In the genomic region with DNA sequence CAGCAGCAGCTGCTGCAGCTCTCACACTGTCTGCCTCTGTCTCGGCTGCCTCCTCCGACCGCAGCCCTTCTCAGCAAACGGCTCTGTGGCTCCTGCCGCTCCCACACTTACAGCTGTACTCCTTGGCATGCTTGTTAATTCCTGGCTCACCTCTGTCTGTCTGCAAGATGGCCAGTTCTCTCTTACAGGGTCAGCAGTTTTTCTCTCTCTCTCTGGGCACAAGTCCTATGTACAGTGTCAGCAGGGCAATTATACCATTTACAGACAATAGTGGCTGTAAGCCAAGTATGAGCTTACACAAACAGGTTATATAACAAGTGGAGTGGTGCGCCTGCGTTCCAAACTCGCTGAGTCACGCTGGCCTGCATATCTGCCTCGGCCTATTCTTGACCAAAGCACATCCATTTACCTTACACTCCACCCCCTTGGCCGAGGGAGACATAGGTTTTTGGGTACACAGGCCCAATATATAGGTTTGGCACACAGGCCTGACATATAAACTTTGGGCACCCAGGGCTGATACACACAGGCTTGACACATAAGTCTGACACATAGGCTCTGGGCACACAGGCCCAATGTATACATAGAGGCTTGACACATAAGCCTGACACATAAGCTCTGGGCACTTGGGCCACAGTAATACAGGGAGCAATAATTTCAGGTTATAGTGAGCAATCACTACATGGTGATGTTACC, we compare ENCODE assay signal across 1 cellular context.
A peak's percentile ranks its signal among the peaks of the same experiment; 100 is the strongest.
TF ChIP-seq lines count a peak whose summit lies in the region.

No MANE protein-coding gene starts in this region.

TF ChIP-seq in HepG2, 621 proteins besides CTCF, POLR2A, EP300 and RAD21 (continues in another document):
- TF ChIP-seq JUND (CRISPR knock-in tag; IDR thresholded peaks at IDR 0.05) = no peak
- no peak for TF ChIP-seq ZNF564 (CRISPR knock-in tag; IDR thresholded peaks at IDR 0.05)
- TF ChIP-seq ZNF572 (CRISPR knock-in tag; IDR thresholded peaks at IDR 0.05) = no peak
- peak; percentile 59 for TF ChIP-seq FOSL2 (CRISPR knock-in tag; IDR thresholded peaks at IDR 0.05)
- peak; percentile 100 for TF ChIP-seq ZSCAN31 (CRISPR knock-in tag; IDR thresholded peaks at IDR 0.05; ENCODE audit: low read depth)
- no peak for TF ChIP-seq ZBTB21 (CRISPR knock-in tag; IDR thresholded peaks at IDR 0.05)
- TF ChIP-seq, protein P1, sequence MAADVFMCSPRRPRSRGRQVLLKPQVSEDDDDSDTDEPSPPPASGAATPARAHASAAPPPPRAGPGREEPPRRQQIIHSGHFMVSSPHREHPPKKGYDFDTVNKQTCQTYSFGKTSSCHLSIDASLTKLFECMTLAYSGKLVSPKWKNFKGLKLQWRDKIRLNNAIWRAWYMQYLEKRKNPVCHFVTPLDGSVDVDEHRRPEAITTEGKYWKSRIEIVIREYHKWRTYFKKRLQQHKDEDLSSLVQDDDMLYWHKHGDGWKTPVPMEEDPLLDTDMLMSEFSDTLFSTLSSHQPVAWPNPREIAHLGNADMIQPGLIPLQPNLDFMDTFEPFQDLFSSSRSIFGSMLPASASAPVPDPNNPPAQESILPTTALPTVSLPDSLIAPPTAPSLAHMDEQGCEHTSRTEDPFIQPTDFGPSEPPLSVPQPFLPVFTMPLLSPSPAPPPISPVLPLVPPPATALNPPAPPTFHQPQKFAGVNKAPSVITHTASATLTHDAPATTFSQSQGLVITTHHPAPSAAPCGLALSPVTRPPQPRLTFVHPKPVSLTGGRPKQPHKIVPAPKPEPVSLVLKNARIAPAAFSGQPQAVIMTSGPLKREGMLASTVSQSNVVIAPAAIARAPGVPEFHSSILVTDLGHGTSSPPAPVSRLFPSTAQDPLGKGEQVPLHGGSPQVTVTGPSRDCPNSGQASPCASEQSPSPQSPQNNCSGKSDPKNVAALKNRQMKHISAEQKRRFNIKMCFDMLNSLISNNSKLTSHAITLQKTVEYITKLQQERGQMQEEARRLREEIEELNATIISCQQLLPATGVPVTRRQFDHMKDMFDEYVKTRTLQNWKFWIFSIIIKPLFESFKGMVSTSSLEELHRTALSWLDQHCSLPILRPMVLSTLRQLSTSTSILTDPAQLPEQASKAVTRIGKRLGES (CRISPR knock-in tag; IDR thresholded peaks at IDR 0.05; ENCODE audit: borderline replicate concordance) = no peak
- no peak for TF ChIP-seq SP2 (CRISPR knock-in tag; IDR thresholded peaks at IDR 0.05)
- peak; percentile 51; the same call in 1 of the 2 replicates for TF ChIP-seq NFE2L2 (IDR thresholded peaks at IDR 0.05; ENCODE audit: low read length)
- TF ChIP-seq, protein P2, sequence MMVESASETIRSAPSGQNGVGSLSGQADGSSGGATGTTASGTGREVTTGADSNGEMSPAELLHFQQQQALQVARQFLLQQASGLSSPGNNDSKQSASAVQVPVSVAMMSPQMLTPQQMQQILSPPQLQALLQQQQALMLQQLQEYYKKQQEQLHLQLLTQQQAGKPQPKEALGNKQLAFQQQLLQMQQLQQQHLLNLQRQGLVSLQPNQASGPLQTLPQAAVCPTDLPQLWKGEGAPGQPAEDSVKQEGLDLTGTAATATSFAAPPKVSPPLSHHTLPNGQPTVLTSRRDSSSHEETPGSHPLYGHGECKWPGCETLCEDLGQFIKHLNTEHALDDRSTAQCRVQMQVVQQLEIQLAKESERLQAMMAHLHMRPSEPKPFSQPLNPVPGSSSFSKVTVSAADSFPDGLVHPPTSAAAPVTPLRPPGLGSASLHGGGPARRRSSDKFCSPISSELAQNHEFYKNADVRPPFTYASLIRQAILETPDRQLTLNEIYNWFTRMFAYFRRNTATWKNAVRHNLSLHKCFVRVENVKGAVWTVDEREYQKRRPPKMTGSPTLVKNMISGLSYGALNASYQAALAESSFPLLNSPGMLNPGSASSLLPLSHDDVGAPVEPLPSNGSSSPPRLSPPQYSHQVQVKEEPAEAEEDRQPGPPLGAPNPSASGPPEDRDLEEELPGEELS (CRISPR knock-in tag; IDR thresholded peaks at IDR 0.05) = no peak
- TF ChIP-seq, protein P3, sequence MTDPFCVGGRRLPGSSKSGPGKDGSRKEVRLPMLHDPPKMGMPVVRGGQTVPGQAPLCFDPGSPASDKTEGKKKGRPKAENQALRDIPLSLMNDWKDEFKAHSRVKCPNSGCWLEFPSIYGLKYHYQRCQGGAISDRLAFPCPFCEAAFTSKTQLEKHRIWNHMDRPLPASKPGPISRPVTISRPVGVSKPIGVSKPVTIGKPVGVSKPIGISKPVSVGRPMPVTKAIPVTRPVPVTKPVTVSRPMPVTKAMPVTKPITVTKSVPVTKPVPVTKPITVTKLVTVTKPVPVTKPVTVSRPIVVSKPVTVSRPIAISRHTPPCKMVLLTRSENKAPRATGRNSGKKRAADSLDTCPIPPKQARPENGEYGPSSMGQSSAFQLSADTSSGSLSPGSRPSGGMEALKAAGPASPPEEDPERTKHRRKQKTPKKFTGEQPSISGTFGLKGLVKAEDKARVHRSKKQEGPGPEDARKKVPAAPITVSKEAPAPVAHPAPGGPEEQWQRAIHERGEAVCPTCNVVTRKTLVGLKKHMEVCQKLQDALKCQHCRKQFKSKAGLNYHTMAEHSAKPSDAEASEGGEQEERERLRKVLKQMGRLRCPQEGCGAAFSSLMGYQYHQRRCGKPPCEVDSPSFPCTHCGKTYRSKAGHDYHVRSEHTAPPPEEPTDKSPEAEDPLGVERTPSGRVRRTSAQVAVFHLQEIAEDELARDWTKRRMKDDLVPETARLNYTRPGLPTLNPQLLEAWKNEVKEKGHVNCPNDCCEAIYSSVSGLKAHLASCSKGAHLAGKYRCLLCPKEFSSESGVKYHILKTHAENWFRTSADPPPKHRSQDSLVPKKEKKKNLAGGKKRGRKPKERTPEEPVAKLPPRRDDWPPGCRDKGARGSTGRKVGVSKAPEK (CRISPR knock-in tag; IDR thresholded peaks at IDR 0.05; ENCODE audit: borderline replicate concordance) = no peak
- TF ChIP-seq, protein P4, sequence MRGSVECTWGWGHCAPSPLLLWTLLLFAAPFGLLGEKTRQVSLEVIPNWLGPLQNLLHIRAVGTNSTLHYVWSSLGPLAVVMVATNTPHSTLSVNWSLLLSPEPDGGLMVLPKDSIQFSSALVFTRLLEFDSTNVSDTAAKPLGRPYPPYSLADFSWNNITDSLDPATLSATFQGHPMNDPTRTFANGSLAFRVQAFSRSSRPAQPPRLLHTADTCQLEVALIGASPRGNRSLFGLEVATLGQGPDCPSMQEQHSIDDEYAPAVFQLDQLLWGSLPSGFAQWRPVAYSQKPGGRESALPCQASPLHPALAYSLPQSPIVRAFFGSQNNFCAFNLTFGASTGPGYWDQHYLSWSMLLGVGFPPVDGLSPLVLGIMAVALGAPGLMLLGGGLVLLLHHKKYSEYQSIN (CRISPR knock-in tag; IDR thresholded peaks at IDR 0.05; ENCODE audit: borderline replicate concordance) = no peak
- no peak for TF ChIP-seq ZNF333 (CRISPR knock-in tag; IDR thresholded peaks at IDR 0.05; ENCODE audit: borderline replicate concordance)
- TF ChIP-seq CHCHD3 (CRISPR knock-in tag; IDR thresholded peaks at IDR 0.05) = no peak
- no peak for TF ChIP-seq HDAC6 (IDR thresholded peaks at IDR 0.05; ENCODE audit: low read depth, low read length)
- TF ChIP-seq, protein P5, sequence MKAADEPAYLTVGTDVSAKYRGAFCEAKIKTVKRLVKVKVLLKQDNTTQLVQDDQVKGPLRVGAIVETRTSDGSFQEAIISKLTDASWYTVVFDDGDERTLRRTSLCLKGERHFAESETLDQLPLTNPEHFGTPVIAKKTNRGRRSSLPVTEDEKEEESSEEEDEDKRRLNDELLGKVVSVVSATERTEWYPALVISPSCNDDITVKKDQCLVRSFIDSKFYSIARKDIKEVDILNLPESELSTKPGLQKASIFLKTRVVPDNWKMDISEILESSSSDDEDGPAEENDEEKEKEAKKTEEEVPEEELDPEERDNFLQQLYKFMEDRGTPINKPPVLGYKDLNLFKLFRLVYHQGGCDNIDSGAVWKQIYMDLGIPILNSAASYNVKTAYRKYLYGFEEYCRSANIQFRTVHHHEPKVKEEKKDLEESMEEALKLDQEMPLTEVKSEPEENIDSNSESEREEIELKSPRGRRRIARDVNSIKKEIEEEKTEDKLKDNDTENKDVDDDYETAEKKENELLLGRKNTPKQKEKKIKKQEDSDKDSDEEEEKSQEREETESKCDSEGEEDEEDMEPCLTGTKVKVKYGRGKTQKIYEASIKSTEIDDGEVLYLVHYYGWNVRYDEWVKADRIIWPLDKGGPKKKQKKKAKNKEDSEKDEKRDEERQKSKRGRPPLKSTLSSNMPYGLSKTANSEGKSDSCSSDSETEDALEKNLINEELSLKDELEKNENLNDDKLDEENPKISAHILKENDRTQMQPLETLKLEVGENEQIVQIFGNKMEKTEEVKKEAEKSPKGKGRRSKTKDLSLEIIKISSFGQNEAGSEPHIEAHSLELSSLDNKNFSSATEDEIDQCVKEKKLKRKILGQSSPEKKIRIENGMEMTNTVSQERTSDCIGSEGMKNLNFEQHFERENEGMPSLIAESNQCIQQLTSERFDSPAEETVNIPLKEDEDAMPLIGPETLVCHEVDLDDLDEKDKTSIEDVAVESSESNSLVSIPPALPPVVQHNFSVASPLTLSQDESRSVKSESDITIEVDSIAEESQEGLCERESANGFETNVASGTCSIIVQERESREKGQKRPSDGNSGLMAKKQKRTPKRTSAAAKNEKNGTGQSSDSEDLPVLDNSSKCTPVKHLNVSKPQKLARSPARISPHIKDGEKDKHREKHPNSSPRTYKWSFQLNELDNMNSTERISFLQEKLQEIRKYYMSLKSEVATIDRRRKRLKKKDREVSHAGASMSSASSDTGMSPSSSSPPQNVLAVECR (CRISPR knock-in tag; IDR thresholded peaks at IDR 0.05; ENCODE audit: borderline replicate concordance) = 0 out of 2 replicates have a peak, but pooled peaks have one; percentile 15
- no peak for TF ChIP-seq AHR (CRISPR knock-in tag; IDR thresholded peaks at IDR 0.05)
- no peak for TF ChIP-seq TOPORS (CRISPR knock-in tag; IDR thresholded peaks at IDR 0.05)
- TF ChIP-seq, protein P6, sequence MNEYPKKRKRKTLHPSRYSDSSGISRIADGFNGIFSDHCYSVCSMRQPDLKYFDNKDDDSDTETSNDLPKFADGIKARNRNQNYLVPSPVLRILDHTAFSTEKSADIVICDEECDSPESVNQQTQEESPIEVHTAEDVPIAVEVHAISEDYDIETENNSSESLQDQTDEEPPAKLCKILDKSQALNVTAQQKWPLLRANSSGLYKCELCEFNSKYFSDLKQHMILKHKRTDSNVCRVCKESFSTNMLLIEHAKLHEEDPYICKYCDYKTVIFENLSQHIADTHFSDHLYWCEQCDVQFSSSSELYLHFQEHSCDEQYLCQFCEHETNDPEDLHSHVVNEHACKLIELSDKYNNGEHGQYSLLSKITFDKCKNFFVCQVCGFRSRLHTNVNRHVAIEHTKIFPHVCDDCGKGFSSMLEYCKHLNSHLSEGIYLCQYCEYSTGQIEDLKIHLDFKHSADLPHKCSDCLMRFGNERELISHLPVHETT (CRISPR knock-in tag; conservative IDR thresholded peaks at IDR 0.05) = no peak
- TF ChIP-seq NRL (CRISPR knock-in tag; IDR thresholded peaks at IDR 0.05; ENCODE audit: borderline replicate concordance) = no peak
- TF ChIP-seq, protein P7, sequence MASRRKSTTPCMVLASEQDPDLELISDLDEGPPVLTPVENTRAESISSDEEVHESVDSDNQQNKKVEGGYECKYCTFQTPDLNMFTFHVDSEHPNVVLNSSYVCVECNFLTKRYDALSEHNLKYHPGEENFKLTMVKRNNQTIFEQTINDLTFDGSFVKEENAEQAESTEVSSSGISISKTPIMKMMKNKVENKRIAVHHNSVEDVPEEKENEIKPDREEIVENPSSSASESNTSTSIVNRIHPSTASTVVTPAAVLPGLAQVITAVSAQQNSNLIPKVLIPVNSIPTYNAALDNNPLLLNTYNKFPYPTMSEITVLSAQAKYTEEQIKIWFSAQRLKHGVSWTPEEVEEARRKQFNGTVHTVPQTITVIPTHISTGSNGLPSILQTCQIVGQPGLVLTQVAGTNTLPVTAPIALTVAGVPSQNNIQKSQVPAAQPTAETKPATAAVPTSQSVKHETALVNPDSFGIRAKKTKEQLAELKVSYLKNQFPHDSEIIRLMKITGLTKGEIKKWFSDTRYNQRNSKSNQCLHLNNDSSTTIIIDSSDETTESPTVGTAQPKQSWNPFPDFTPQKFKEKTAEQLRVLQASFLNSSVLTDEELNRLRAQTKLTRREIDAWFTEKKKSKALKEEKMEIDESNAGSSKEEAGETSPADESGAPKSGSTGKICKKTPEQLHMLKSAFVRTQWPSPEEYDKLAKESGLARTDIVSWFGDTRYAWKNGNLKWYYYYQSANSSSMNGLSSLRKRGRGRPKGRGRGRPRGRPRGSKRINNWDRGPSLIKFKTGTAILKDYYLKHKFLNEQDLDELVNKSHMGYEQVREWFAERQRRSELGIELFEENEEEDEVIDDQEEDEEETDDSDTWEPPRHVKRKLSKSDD (CRISPR knock-in tag; IDR thresholded peaks at IDR 0.05; ENCODE audit: low read depth) = no peak
- TF ChIP-seq CREB1 (IDR thresholded peaks at IDR 0.05) = no peak
- TF ChIP-seq CREB1 (CRISPR knock-in tag; IDR thresholded peaks at IDR 0.05) = no peak
- no peak for TF ChIP-seq MLLT10 (CRISPR knock-in tag; IDR thresholded peaks at IDR 0.05)
- TF ChIP-seq SOX5 (CRISPR knock-in tag; IDR thresholded peaks at IDR 0.05; ENCODE audit: borderline replicate concordance) = peak; percentile 32; the same call in 1 of the 2 replicates
- TF ChIP-seq, protein P8, sequence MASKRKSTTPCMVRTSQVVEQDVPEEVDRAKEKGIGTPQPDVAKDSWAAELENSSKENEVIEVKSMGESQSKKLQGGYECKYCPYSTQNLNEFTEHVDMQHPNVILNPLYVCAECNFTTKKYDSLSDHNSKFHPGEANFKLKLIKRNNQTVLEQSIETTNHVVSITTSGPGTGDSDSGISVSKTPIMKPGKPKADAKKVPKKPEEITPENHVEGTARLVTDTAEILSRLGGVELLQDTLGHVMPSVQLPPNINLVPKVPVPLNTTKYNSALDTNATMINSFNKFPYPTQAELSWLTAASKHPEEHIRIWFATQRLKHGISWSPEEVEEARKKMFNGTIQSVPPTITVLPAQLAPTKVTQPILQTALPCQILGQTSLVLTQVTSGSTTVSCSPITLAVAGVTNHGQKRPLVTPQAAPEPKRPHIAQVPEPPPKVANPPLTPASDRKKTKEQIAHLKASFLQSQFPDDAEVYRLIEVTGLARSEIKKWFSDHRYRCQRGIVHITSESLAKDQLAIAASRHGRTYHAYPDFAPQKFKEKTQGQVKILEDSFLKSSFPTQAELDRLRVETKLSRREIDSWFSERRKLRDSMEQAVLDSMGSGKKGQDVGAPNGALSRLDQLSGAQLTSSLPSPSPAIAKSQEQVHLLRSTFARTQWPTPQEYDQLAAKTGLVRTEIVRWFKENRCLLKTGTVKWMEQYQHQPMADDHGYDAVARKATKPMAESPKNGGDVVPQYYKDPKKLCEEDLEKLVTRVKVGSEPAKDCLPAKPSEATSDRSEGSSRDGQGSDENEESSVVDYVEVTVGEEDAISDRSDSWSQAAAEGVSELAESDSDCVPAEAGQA (IDR thresholded peaks at IDR 0.05; ENCODE audit: low read depth) = no peak
- TF ChIP-seq, protein P8 (CRISPR knock-in tag; IDR thresholded peaks at IDR 0.05; ENCODE audit: borderline replicate concordance) = no peak
- no peak for TF ChIP-seq ZNF326 (CRISPR knock-in tag; IDR thresholded peaks at IDR 0.05; ENCODE audit: borderline replicate concordance)
